Comparison of ENCODE assay signal across 28 cellular contexts in the genomic region with DNA sequence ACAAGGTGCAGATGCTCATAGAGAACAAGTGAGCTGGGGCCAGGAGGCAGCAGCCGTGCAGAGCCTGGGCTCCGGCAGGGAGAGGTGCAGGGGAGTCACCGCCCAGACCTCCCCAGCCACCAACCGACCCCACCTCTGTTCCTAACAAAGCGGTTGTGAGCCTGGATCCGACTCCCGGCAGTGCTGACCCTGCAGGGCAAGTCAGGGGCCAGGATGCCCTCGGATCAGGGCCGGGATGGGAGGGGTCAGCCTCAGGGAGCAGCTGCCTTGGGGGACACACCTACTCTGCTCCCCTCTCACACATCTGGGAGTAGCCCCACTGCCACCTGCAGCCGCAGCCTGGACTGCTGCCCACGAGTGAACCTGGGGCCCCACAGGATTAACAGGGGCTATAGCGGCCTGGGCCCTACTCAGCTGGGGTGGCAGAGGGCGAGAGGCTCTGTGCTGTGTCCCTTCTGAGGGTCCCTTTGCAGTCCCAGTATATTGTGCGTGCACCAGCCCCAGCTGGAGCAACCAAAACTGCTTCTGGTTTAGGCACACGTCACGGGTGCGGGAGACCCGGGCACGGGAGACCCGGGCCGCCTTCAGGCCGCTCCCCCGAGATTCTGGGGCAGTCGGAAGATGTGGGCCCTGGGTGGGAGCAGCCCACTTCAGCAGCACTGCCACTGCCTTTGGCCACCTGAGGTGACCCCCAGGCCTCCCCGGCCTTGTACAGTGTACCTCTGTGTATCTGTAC.
"Had no signal": no experiment of that assay in that cellular context is flagged by ENCODE, and none has a peak within 500 bp of the region (broad histone marks: within the 10 kb centered on the region; RNA-seq: fewer than 3 reads in every experiment).

No MANE protein-coding gene starts in this region.

- DNase-seq: activated CD4-positive, alpha-beta memory T cell treated with anti-CD3 and anti-CD28 coated beads, Interleukin-2, amount 10 ng/mL, durations not matched to agents 7 days and 5 days; activated CD4-positive, alpha-beta T cell treated with anti-CD3 and anti-CD28 coated beads, Interleukin-2, amount 10 ng/mL, durations not matched to agents 7 days and 5 days; activated CD4-positive, CD25-positive, alpha-beta regulatory T cell treated with anti-CD3 and anti-CD28 coated beads, Interleukin-2, amount 50 U/mL, for 72 hours; activated CD8-positive, alpha-beta memory T cell treated with anti-CD3 and anti-CD28 coated beads, Interleukin-2, amount 50 U/mL, for 48 hours; activated naive CD8-positive, alpha-beta T cell treated with anti-CD3 and anti-CD28 coated beads, Interleukin-2, amount 50 U/mL, for 24 hours; activated T-cell treated with anti-CD3 and anti-CD28 coated beads, Interleukin-2, amount 50 U/mL, for 24 hours; anterior cingulate cortex; dermis blood vessel endothelial cell; effector CD8-positive, alpha-beta T cell; esophagus squamous epithelium; foreskin melanocyte; lower lobe of right lung; naive B cell; nephron progenitor cell; psoas muscle; stimulated activated CD4-positive, alpha-beta T cell treated with anti-CD3 and anti-CD28 coated beads, Interleukin-15, amount 100 ng/mL, for 24 hours; stimulated activated CD4-positive, alpha-beta T cell treated with anti-CD3 and anti-CD28 coated beads, Interleukin-2, amount 100 ng/mL, for 24 hours; stimulated activated naive B cell treated with anti-CD40 and anti-IgM and Interleukin-4, amounts not matched to agents 10 μg/mL and 1 μg/mL and 100 μg/mL, for 72 hours; stomach; T1000; tibial artery had no signal

- H3K9me3 Mint-ChIP-seq: activated CD4-positive, alpha-beta memory T cell treated with anti-CD3 and anti-CD28 coated beads, Interleukin-2, amount 10 ng/mL, durations not matched to agents 7 days and 5 days; activated CD4-positive, alpha-beta T cell treated with anti-CD3 and anti-CD28 coated beads, Interleukin-2, amount 10 ng/mL, durations not matched to agents 7 days and 5 days; activated naive CD4-positive, alpha-beta T cell treated with anti-CD3 and anti-CD28 coated beads, Interleukin-2, amount 50 U/mL, for 24 hours; activated naive CD8-positive, alpha-beta T cell treated with anti-CD3 and anti-CD28 coated beads, Interleukin-2, amount 50 U/mL, for 24 hours; activated T-cell treated with anti-CD3 and anti-CD28 coated beads, Interleukin-2, amount 50 U/mL, for 24 hours; activated T-helper 2 cell treated with anti-CD3 and anti-CD28 coated beads, Interferon-gamma antibody, Interleukin-2, Interleukin-4, amounts not matched to agents 10 μg/mL and 5 μg/mL and 100 μg/mL, durations not matched to agents 14 hours and 24 hours and 36 hours; naive B cell; nephron progenitor cell; stimulated activated naive B cell treated with anti-CD40 and anti-IgM and Interleukin-4, amounts not matched to agents 10 μg/mL and 1 μg/mL and 100 μg/mL, for 72 hours; T-helper 1 cell treated with Interleukin-12 subunit alpha and Interleukin-12 subunit beta and Interleukin-4 antibody, amounts not matched to agents 30 μg/mL and 1 μg/mL, for 36 hours had no signal

- H3K27ac Mint-ChIP-seq: activated CD4-positive, alpha-beta memory T cell treated with anti-CD3 and anti-CD28 coated beads, Interleukin-2, amount 10 ng/mL, durations not matched to agents 7 days and 5 days; activated CD4-positive, alpha-beta T cell treated with anti-CD3 and anti-CD28 coated beads, Interleukin-2, amount 10 ng/mL, durations not matched to agents 7 days and 5 days; activated naive CD4-positive, alpha-beta T cell treated with anti-CD3 and anti-CD28 coated beads, Interleukin-2, amount 50 U/mL, for 24 hours; activated naive CD8-positive, alpha-beta T cell treated with anti-CD3 and anti-CD28 coated beads, Interleukin-2, amount 50 U/mL, for 24 hours; activated T-helper 2 cell treated with anti-CD3 and anti-CD28 coated beads, Interferon-gamma antibody, Interleukin-2, Interleukin-4, amounts not matched to agents 10 μg/mL and 5 μg/mL and 100 μg/mL, durations not matched to agents 14 hours and 24 hours and 36 hours; stimulated activated naive B cell treated with anti-CD40 and anti-IgM and Interleukin-4, amounts not matched to agents 10 μg/mL and 1 μg/mL and 100 μg/mL, for 72 hours; T-helper 1 cell treated with Interleukin-12 subunit alpha and Interleukin-12 subunit beta and Interleukin-4 antibody, amounts not matched to agents 30 μg/mL and 1 μg/mL, for 36 hours had no signal

- H3K27ac ChIP-seq: left lung, lower lobe of right lung, ovary, psoas muscle, tibial artery had no signal

- H3K9me3 ChIP-seq: esophagus squamous epithelium, left lung, lower lobe of right lung, ovary, psoas muscle, stomach, tibial artery had no signal

- H3K4me3 ChIP-seq: esophagus squamous epithelium, left lung, lower lobe of right lung, ovary, psoas muscle, stomach, tibial artery had no signal

- H3K27me3 Mint-ChIP-seq: activated CD4-positive, alpha-beta memory T cell treated with anti-CD3 and anti-CD28 coated beads, Interleukin-2, amount 10 ng/mL, durations not matched to agents 7 days and 5 days; activated CD4-positive, alpha-beta T cell treated with anti-CD3 and anti-CD28 coated beads, Interleukin-2, amount 10 ng/mL, durations not matched to agents 7 days and 5 days; activated naive CD4-positive, alpha-beta T cell treated with anti-CD3 and anti-CD28 coated beads, Interleukin-2, amount 50 U/mL, for 24 hours; activated naive CD8-positive, alpha-beta T cell treated with anti-CD3 and anti-CD28 coated beads, Interleukin-2, amount 50 U/mL, for 24 hours; activated T-cell treated with anti-CD3 and anti-CD28 coated beads, Interleukin-2, amount 50 U/mL, for 24 hours; naive B cell; stimulated activated naive B cell treated with anti-CD40 and anti-IgM and Interleukin-4, amounts not matched to agents 10 μg/mL and 1 μg/mL and 100 μg/mL, for 72 hours had no signal

- FAIRE-seq: colon, endometrium had no signal

- ATAC-seq: activated naive CD8-positive, alpha-beta T cell treated with anti-CD3 and anti-CD28 coated beads, Interleukin-2, amount 50 U/mL, for 24 hours; lower lobe of right lung; psoas muscle; stimulated activated naive B cell treated with anti-CD40 and anti-IgM and Interleukin-4, amounts not matched to agents 10 μg/mL and 1 μg/mL and 100 μg/mL, for 72 hours had no signal

- H3K36me3 ChIP-seq: ovary had no signal

- H3K4me3 Mint-ChIP-seq: activated CD4-positive, alpha-beta memory T cell treated with anti-CD3 and anti-CD28 coated beads, Interleukin-2, amount 10 ng/mL, durations not matched to agents 7 days and 5 days; activated CD4-positive, alpha-beta T cell treated with anti-CD3 and anti-CD28 coated beads, Interleukin-2, amount 10 ng/mL, durations not matched to agents 7 days and 5 days; activated naive CD4-positive, alpha-beta T cell treated with anti-CD3 and anti-CD28 coated beads, Interleukin-2, amount 50 U/mL, for 24 hours; activated naive CD8-positive, alpha-beta T cell treated with anti-CD3 and anti-CD28 coated beads, Interleukin-2, amount 50 U/mL, for 24 hours; activated T-cell treated with anti-CD3 and anti-CD28 coated beads, Interleukin-2, amount 50 U/mL, for 24 hours; naive B cell; nephron progenitor cell; stimulated activated naive B cell treated with anti-CD40 and anti-IgM and Interleukin-4, amounts not matched to agents 10 μg/mL and 1 μg/mL and 100 μg/mL, for 72 hours; T-helper 1 cell treated with Interleukin-12 subunit alpha and Interleukin-12 subunit beta and Interleukin-4 antibody, amounts not matched to agents 30 μg/mL and 1 μg/mL, for 36 hours had no signal

- H3K27me3 ChIP-seq: esophagus squamous epithelium, left lung, ovary, stomach, tibial artery had no signal

- H3K36me3 Mint-ChIP-seq: activated naive CD4-positive, alpha-beta T cell treated with anti-CD3 and anti-CD28 coated beads, Interleukin-2, amount 50 U/mL, for 24 hours; naive B cell had no signal

- H3K4me1 Mint-ChIP-seq: activated CD4-positive, alpha-beta memory T cell treated with anti-CD3 and anti-CD28 coated beads, Interleukin-2, amount 10 ng/mL, durations not matched to agents 7 days and 5 days; activated naive CD8-positive, alpha-beta T cell treated with anti-CD3 and anti-CD28 coated beads, Interleukin-2, amount 50 U/mL, for 24 hours had no signal
